In genomic region chr21:35035581-35035980, GRCh38 we compare ENCODE assay signal across 18 cellular contexts. TPM values are rescaled to one million over a fixed set of nuclear protein-coding genes. Genes with fewer than 3 reads are reported as not detected.
A peak's percentile ranks its signal among the peaks of the same experiment; 100 is the strongest.
DNase-seq lines count a peak whose midpoint lies in the region; ATAC-seq, FAIRE-seq and TF ChIP-seq lines count a peak whose summit lies in the region.
"Had no signal": no experiment of that assay in that cellular context is flagged by ENCODE, and none has a peak within 500 bp of the region (broad histone marks: within the 10 kb centered on the region; RNA-seq: fewer than 3 reads in every experiment).

No MANE protein-coding gene starts in this region.

- peaks cover 0 to 4% of the 10 kb centered on the region in 2 experiments; a peak in 2 of 4 replicates for H3K27me3 ChIP-seq in GM12878 (replicated peaks in 1 of 2; ENCODE audit: control insufficient read depth in 2 of 2, insufficient read depth in 2 of 2, low read length in 1 of 2)
- H3K27me3 ChIP-seq: Peyer's patch, spleen, testis had no signal

- peaks cover 92% of the 10 kb centered on the region for H3K4me1 Mint-ChIP-seq in activated naive CD4-positive, alpha-beta T cell treated with anti-CD3 and anti-CD28 coated beads, Interleukin-2, amount 10 ng/mL, durations not matched to agents 7 days and 5 days
- peaks cover 56 to 94% of the 10 kb centered on the region in 2 donors for H3K4me1 Mint-ChIP-seq in stimulated activated naive B cell treated with anti-CD40 and anti-IgM and Interleukin-4, amounts not matched to agents 10 μg/mL and 1 μg/mL and 100 μg/mL, for 72 hours

- ATAC-seq in GM12878 = no peak
- peak; percentile 44 to 48 for ATAC-seq in stimulated activated naive B cell treated with anti-CD40 and anti-IgM and Interleukin-4, amounts not matched to agents 10 μg/mL and 1 μg/mL and 100 μg/mL, for 72 hours (replicated peaks)
- ATAC-seq: mucosa of descending colon had no signal

- H3K27ac Mint-ChIP-seq in activated naive CD4-positive, alpha-beta T cell treated with anti-CD3 and anti-CD28 coated beads, Interleukin-2, amount 10 ng/mL, durations not matched to agents 7 days and 5 days = peak overlapping the region; percentile 49
- peak overlapping the region; percentile 93 for H3K27ac Mint-ChIP-seq in stimulated activated naive B cell treated with anti-CD40 and anti-IgM and Interleukin-4, amounts not matched to agents 10 μg/mL and 1 μg/mL and 100 μg/mL, for 72 hours

- RAD21 ChIA-PET in GM12878 (lab: Charles Lee; ENCODE audit: unreplicated experiment) = no interaction called here

- no peak for TF ChIP-seq EP300 in GM12878 (IDR thresholded peaks at IDR 0.05; ENCODE audit: borderline replicate concordance in 1 of 2, control insufficient read depth in 1 of 2, low read depth in 2 of 2, low read length in 2 of 2)

- SMC1A ChIA-PET in GM12878 (lab: Charles Lee; ENCODE audit: uncharacterized antibody, unreplicated experiment) = no interaction called here

- no peak for TF ChIP-seq POLR2A in GM12878 (IDR thresholded peaks at IDR 0.05; ENCODE audit: low read depth, low read length)

- intact Hi-C loops in GM12878 (cut with micrococcal nuclease; ENCODE audit: unreplicated experiment) = no loop called here

- H3K79me2 ChIP-seq in GM12878 (ENCODE audit: control insufficient read depth, insufficient read depth, low read length) = no peaks in the 10 kb centered on the region

- POLR2A ChIA-PET in GM12878 (lab: Charles Lee) = no interaction called here

- WGBS in GM12878 (ENCODE audit: insufficient coverage, insufficient replicate concordance, low lambda C conversion rate, missing lambda C conversion rate) = 86% methylated on average over 8 of the region's 8 CpGs

- H3K9me3 Mint-ChIP-seq in activated naive CD4-positive, alpha-beta T cell treated with anti-CD3 and anti-CD28 coated beads, Interleukin-2, amount 10 ng/mL, durations not matched to agents 7 days and 5 days = peaks cover 4% of the 10 kb centered on the region
- H3K9me3 Mint-ChIP-seq in stimulated activated naive B cell treated with anti-CD40 and anti-IgM and Interleukin-4, amounts not matched to agents 10 μg/mL and 1 μg/mL and 100 μg/mL, for 72 hours = peaks cover 0 to 7% of the 10 kb centered on the region in 2 donors

- in situ Hi-C loops in GM12878 (cut with MboI) = no loop called here

- H3K4me1 ChIP-seq in GM12878 (ENCODE audit: control insufficient read depth, insufficient read depth, low read length) = peaks cover 10% of the 10 kb centered on the region
- H3K4me1 ChIP-seq: left ventricle myocardium inferior, Peyer's patch, testis had no signal

- H3K36me3 ChIP-seq in KOPT-K1 (ENCODE audit: insufficient read depth, low read length) = peaks cover 78% of the 10 kb centered on the region
- no peaks in the 10 kb centered on the region for H3K36me3 ChIP-seq in GM12878 (ENCODE audit: control insufficient read depth in 2 of 2, insufficient read depth in 2 of 2, low read length in 1 of 2)
- H3K36me3 ChIP-seq: left ventricle myocardium inferior, Peyer's patch had no signal

- no peak for TF ChIP-seq RAD21 in GM12878 (IDR thresholded peaks at IDR 0.05; ENCODE audit: insufficient read depth, low read depth, low read length)

- H3K27me3 Mint-ChIP-seq in activated naive CD4-positive, alpha-beta T cell treated with anti-CD3 and anti-CD28 coated beads, Interleukin-2, amount 10 ng/mL, durations not matched to agents 7 days and 5 days = no peaks in the 10 kb centered on the region
- H3K27me3 Mint-ChIP-seq in stimulated activated naive B cell treated with anti-CD40 and anti-IgM and Interleukin-4, amounts not matched to agents 10 μg/mL and 1 μg/mL and 100 μg/mL, for 72 hours = no peaks in the 10 kb centered on the region

- no peak overlapping the region for H3K4me3 Mint-ChIP-seq in activated naive CD4-positive, alpha-beta T cell treated with anti-CD3 and anti-CD28 coated beads, Interleukin-2, amount 10 ng/mL, durations not matched to agents 7 days and 5 days
- H3K4me3 Mint-ChIP-seq in stimulated activated naive B cell treated with anti-CD40 and anti-IgM and Interleukin-4, amounts not matched to agents 10 μg/mL and 1 μg/mL and 100 μg/mL, for 72 hours = peak overlapping the region; percentile 44 to 72

- H3K27ac ChIP-seq in KOPT-K1 (ENCODE audit: low read depth, low read length, poor library complexity, severe bottlenecking) = peak overlapping the region; percentile 95
- no peak overlapping the region for H3K27ac ChIP-seq in GM12878 (ENCODE audit: control insufficient read depth, insufficient read depth)
- H3K27ac ChIP-seq: left ventricle myocardium inferior, Peyer's patch, testis had no signal

- H3K36me3 Mint-ChIP-seq in activated naive CD4-positive, alpha-beta T cell treated with anti-CD3 and anti-CD28 coated beads, Interleukin-2, amount 10 ng/mL, durations not matched to agents 7 days and 5 days = peaks cover 65% of the 10 kb centered on the region
- peaks cover 51 to 77% of the 10 kb centered on the region in 2 donors for H3K36me3 Mint-ChIP-seq in stimulated activated naive B cell treated with anti-CD40 and anti-IgM and Interleukin-4, amounts not matched to agents 10 μg/mL and 1 μg/mL and 100 μg/mL, for 72 hours

- CTCF ChIA-PET in activated naive CD4-positive, alpha-beta T cell treated with anti-CD3 and anti-CD28 coated beads, Interleukin-2, amount 10 ng/mL, durations not matched to agents 7 days and 5 days (lab: Charles Lee) = no interaction called here
- CTCF ChIA-PET in GM12878 (lab: Yijun Ruan, JAX) = no interaction called here

- no peak overlapping the region for H2AFZ ChIP-seq in GM12878 (ENCODE audit: control insufficient read depth, low read depth, low read length)

- DNase-seq in activated naive CD4-positive, alpha-beta T cell treated with anti-CD3 and anti-CD28 coated beads, Interleukin-2, amount 10 ng/mL, durations not matched to agents 7 days and 5 days = no peak
- DNase-seq in activated naive CD4-positive, alpha-beta T cell (lab: John Stamatoyannopoulos, UW) = no peak
- DNase-seq in GM12878 (ENCODE audit: low read depth, low spot score) (no peak), middle frontal gyrus (ENCODE audit: extremely low spot score, low spot score) (no peak), AG08396 (ENCODE audit: low spot score) (no peak)
- no peak for DNase-seq in stimulated activated naive B cell treated with anti-CD40 and anti-IgM and Interleukin-4, amounts not matched to agents 10 μg/mL and 1 μg/mL and 100 μg/mL, for 72 hours
- DNase-seq: activated CD4-positive, CD25-positive, alpha-beta regulatory T cell; glutamatergic neuron; left ventricle myocardium inferior; mucosa of descending colon; NCI-H1694 treated with DMSO at 0.1 percent for 48 hours; NCI-H2227 treated with DMSO at 0.1 percent for 48 hours; Peyer's patch; spleen; T-helper 9 cell; testis had no signal

- FAIRE-seq in GM12878 (lab: Jason Lieb, UNC) = no peak
- FAIRE-seq: GM18507 had no signal

- H3K4me3 ChIP-seq in GM12878 = no peak overlapping the region
- H3K4me3 ChIP-seq: left ventricle myocardium inferior, mucosa of descending colon, Peyer's patch, spleen, testis had no signal

- H3K4me2 ChIP-seq in GM12878 (ENCODE audit: control insufficient read depth, insufficient read depth) = no peak overlapping the region

- TF ChIP-seq CTCF in GM12878 (IDR thresholded peaks at IDR 0.05 in 2 of 3, conservative IDR thresholded peaks at IDR 0.05 in 1 of 3; ENCODE audit: control insufficient read depth in 2 of 3, extremely low read depth in 1 of 3, insufficient read depth in 1 of 3, low read depth in 3 of 3, low read length in 3 of 3) = no peak

- H3K9me3 ChIP-seq in KOPT-K1 (ENCODE audit: insufficient read depth, low read length, poor library complexity, severe bottlenecking) (no peaks in the 10 kb centered on the region), GM12878 (replicated peaks; ENCODE audit: control insufficient read depth, insufficient read depth, low read length) (no peaks in the 10 kb centered on the region; the same call in 2 of the 3 replicates)
- H3K9me3 ChIP-seq: left ventricle myocardium inferior, mucosa of descending colon, Peyer's patch, spleen, testis had no signal

- no peaks in the 10 kb centered on the region for H4K20me1 ChIP-seq in GM12878 (ENCODE audit: control insufficient read depth, insufficient read depth)

- no peak overlapping the region for H3K9ac ChIP-seq in GM12878 (ENCODE audit: control insufficient read depth, insufficient read depth, low read length)

- BruUV-seq in GM12878 (replicated peaks; lab: Mats Ljungman, UMichigan) = no TSS peak

TF ChIP-seq in GM12878, 131 proteins besides CTCF, POLR2A, EP300 and RAD21:
- TF ChIP-seq SMC3 (IDR thresholded peaks at IDR 0.05; ENCODE audit: borderline replicate concordance, low read length) (no peak), SPI1 (IDR thresholded peaks at IDR 0.05; ENCODE audit: borderline replicate concordance, insufficient read depth, low read depth, low read length) (0 out of 2 replicates have a peak, but pooled peaks have one; percentile 19)
- TF ChIP-seq, protein P1, sequence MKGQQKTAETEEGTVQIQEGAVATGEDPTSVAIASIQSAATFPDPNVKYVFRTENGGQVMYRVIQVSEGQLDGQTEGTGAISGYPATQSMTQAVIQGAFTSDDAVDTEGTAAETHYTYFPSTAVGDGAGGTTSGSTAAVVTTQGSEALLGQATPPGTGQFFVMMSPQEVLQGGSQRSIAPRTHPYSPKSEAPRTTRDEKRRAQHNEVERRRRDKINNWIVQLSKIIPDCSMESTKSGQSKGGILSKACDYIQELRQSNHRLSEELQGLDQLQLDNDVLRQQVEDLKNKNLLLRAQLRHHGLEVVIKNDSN (IDR thresholded peaks at IDR 0.05; ENCODE audit: borderline replicate concordance, extremely low read length, insufficient read depth, low read depth, low read length) = peak; percentile 33

RNA-seq across cellular contexts. Expression of gene RUNX1, which starts 13.5 kb away (rescaled TPM):
- total RNA-seq in GM12878 (2013; cell fraction: nucleolus; rRNA removed) = 8.4 and 9.3 TPM in 2 replicates
- total RNA-seq in GM12878 (2014; rRNA removed) = 5.3 and 5.6 TPM in 2 replicates
- 3.8 and 3.9 TPM in 2 replicates for total RNA-seq in GM12878 (2014; rRNA removed; fragmentation: Illumina TruSeq; extraction: Trizol)
- 13.3 and 15.2 TPM in 2 replicates for total RNA-seq in GM12878 (2021)
- polyA plus RNA-seq in GM12878 (2011; ENCODE audit: low read depth) = 3.5 TPM
- polyA plus RNA-seq in GM12878 (2011; rRNA removed) = 0.55 and 0.98 TPM in 2 replicates
- polyA plus RNA-seq in GM12878 (2011; cell fraction: cytosol; rRNA removed) = 0.42 and 0.67 TPM in 2 replicates
- polyA plus RNA-seq in GM12878 (2011; cell fraction: nucleus; rRNA removed) = 1.9 and 2.6 TPM in 2 replicates
- 6.0 and 6.7 TPM in 2 replicates for polyA plus RNA-seq in GM12878 (2012)
- 6.2 and 7.6 TPM in 2 replicates for polyA plus RNA-seq in GM12878 (2014; fragmentation: Illumina TruSeq; extraction: Trizol)
- polyA plus RNA-seq in GM12878 (2014; fragmentation: Nextera tagmentation; extraction: Ambion mirVana) = 1 to 10 TPM in 1 of 2 experiments, under 1 TPM in 1; 0.90 to 1.4 TPM
- polyA plus RNA-seq in GM12878 (2014; rRNA removed) = 6.1 and 7.1 TPM in 2 replicates
- 1 to 10 TPM; 3.3 to 4.3 TPM for polyA plus RNA-seq in GM12878 (2016; fragmentation: Nextera tagmentation; extraction: Ambion mirVana)
- polyA minus RNA-seq in GM12878 (2011; rRNA and poly(A)+ RNA removed) = 1.2 and 1.7 TPM in 2 replicates
- polyA minus RNA-seq in GM12878 (2011; cell fraction: cytosol; rRNA and poly(A)+ RNA removed) = 0.53 and 1.1 TPM in 2 replicates
- polyA minus RNA-seq in GM12878 (2011; cell fraction: nucleus; rRNA and poly(A)+ RNA removed) = 3.4 and 6.2 TPM in 2 replicates
